27 cellular contexts compared by ENCODE assay signal in the genomic region with DNA sequence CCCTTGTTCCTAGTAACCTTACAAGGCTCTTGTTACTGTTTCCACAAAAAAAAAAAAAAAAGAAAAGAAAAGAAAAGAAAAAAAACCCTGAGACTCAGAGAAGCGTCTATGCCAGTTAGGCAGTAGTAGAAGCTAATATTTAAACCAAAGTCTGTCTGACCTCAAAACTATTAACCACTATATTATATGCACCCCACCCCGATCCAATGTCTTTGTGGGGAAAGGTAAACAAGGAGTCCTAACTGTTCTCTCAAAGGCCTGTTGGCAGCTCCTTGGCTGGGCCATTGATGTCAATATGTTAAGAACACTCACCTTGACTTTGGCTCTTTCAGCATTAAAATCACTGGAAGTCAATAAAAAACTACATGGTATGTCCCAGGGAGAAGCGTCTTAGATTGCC.
DNase-seq lines count a peak whose midpoint lies in the region; ATAC-seq and TF ChIP-seq lines count a peak whose summit lies in the region.
"Had no signal": no experiment of that assay in that cellular context is flagged by ENCODE, and none has a peak within 500 bp of the region (broad histone marks: within the 10 kb centered on the region; RNA-seq: fewer than 3 reads in every experiment).

No MANE protein-coding gene starts in this region.

- intact Hi-C loops in aorta (cut with DNase I): no loop called here

- H3K9me3 Mint-ChIP-seq in chondrocyte (ENCODE audit: low read depth) (peaks cover 47% of the 10 kb centered on the region), neural progenitor cell (peaks cover 26% of the 10 kb centered on the region)

- no peak overlapping the region for H3K9ac ChIP-seq in neural progenitor cell

- H3K79me2 ChIP-seq in neural progenitor cell (ENCODE audit: low read depth): no peaks in the 10 kb centered on the region

- 26 to 30% methylated on average over 3 of the region's 3 CpGs for WGBS in aorta, 2 donors

- H3K27me3 Mint-ChIP-seq in chondrocyte (ENCODE audit: low read depth) (peaks cover 2% of the 10 kb centered on the region), neural progenitor cell (ENCODE audit: insufficient read depth, low read depth) (peaks cover 2% of the 10 kb centered on the region)
- H3K27me3 Mint-ChIP-seq: type B pancreatic cell had no signal

- H3K4me1 Mint-ChIP-seq in chondrocyte (ENCODE audit: low read depth): peaks cover 12% of the 10 kb centered on the region
- H3K4me1 Mint-ChIP-seq in neural progenitor cell: peaks cover 11% of the 10 kb centered on the region
- H3K4me1 Mint-ChIP-seq: activated CD4-positive, alpha-beta T cell treated with anti-CD3 and anti-CD28 coated beads, Interleukin-2, amount 10 ng/mL, durations not matched to agents 7 days and 5 days had no signal

- H3K27ac ChIP-seq in layer of hippocampus (ENCODE audit: low read depth, low read length): peak overlapping the region; percentile 36
- peak overlapping the region; percentile 73 for H3K27ac ChIP-seq in neural progenitor cell
- peak overlapping the region; percentile 28 to 57 for H3K27ac ChIP-seq in aorta (ENCODE audit: low read depth in 1 of 2, low read length in 2 of 2)
- H3K27ac ChIP-seq: adrenal gland, breast epithelium, C4-2B, psoas muscle, SJCRH30, stomach had no signal

- H4K20me1 ChIP-seq in neural progenitor cell (ENCODE audit: low read depth): no peaks in the 10 kb centered on the region

- H3K4me3 ChIP-seq in neural progenitor cell (no peak overlapping the region), aorta (ENCODE audit: low read length in 2 of 2) (no peak overlapping the region)
- H3K4me3 ChIP-seq: adrenal gland, breast epithelium, lower lobe of right lung, MG63, psoas muscle, SJCRH30, stomach had no signal

- H3K9me3 ChIP-seq in neural progenitor cell (ENCODE audit: low read depth): peaks cover 4% of the 10 kb centered on the region
- no peaks in the 10 kb centered on the region for H3K9me3 ChIP-seq in aorta (ENCODE audit: control insufficient read depth, low read length)
- H3K9me3 ChIP-seq: psoas muscle, SJCRH30 had no signal

- DNase-seq in chondrocyte (ENCODE audit: low spot score) (no peak), neural progenitor cell (ENCODE audit: low spot score) (no peak), aorta (no peak), Ammon's horn (ENCODE audit: low spot score) (no peak)
- no peak for DNase-seq in activated naive CD4-positive, alpha-beta T cell treated with Interleukin-2 at 50 U/mL for 16 hours
- DNase-seq: activated CD4-positive, alpha-beta T cell treated with anti-CD3 and anti-CD28 coated beads, Interleukin-2, amount 10 ng/mL, durations not matched to agents 7 days and 5 days; activated gamma-delta T cell treated with Interleukin-2 at 50 U/mL for 16 hours; activated T-cell treated with anti-CD3 and anti-CD28 coated beads, Interleukin-2, amount 50 U/mL, for 24 hours; adrenal gland; Calu3; cortex of kidney; KG1; lower lobe of right lung; MG63; NCI-H1105 treated with DMSO at 0.1 percent for 48 hours; NCI-H2029; NCI-H226; NCI-H774; psoas muscle; SJCRH30; stimulated activated CD4-positive, alpha-beta T cell treated with anti-CD3 and anti-CD28 coated beads, Interleukin-2, amount 100 ng/mL, for 24 hours; stomach had no signal

- H3K4me1 ChIP-seq in neural progenitor cell: peaks cover 24% of the 10 kb centered on the region
- peaks cover 3 to 6% of the 10 kb centered on the region in 2 donors for H3K4me1 ChIP-seq in aorta (ENCODE audit: control insufficient read depth in 1 of 2, insufficient read depth in 2 of 2, low read length in 2 of 2)
- H3K4me1 ChIP-seq: adrenal gland, breast epithelium, lower lobe of right lung, psoas muscle, SJCRH30, stomach had no signal

- no peak overlapping the region for H3K4me3 Mint-ChIP-seq in chondrocyte (ENCODE audit: unreplicated experiment)
- H3K4me3 Mint-ChIP-seq in neural progenitor cell: no peak overlapping the region
- H3K4me3 Mint-ChIP-seq: activated CD4-positive, alpha-beta T cell treated with anti-CD3 and anti-CD28 coated beads, Interleukin-2, amount 10 ng/mL, durations not matched to agents 7 days and 5 days; activated T-cell treated with anti-CD3 and anti-CD28 coated beads, Interleukin-2, amount 50 U/mL, for 24 hours; type B pancreatic cell had no signal

- H3K27ac Mint-ChIP-seq in chondrocyte (ENCODE audit: unreplicated experiment) (peak overlapping the region; percentile 68), neural progenitor cell (no peak overlapping the region)
- H3K27ac Mint-ChIP-seq: activated CD4-positive, alpha-beta T cell treated with anti-CD3 and anti-CD28 coated beads, Interleukin-2, amount 10 ng/mL, durations not matched to agents 7 days and 5 days; activated T-cell treated with anti-CD3 and anti-CD28 coated beads, Interleukin-2, amount 50 U/mL, for 24 hours; type B pancreatic cell had no signal

- H3K4me2 ChIP-seq in neural progenitor cell: peak overlapping the region; percentile 51

- peaks cover 9% of the 10 kb centered on the region for H3F3A ChIP-seq in neural progenitor cell (ENCODE audit: low read depth)

- H3K27me3 ChIP-seq in layer of hippocampus (ENCODE audit: control insufficient read depth, insufficient read depth, low read length) (no peaks in the 10 kb centered on the region), neural progenitor cell (no peaks in the 10 kb centered on the region), aorta (ENCODE audit: control insufficient read depth in 1 of 2, insufficient read depth in 2 of 2, low read length in 1 of 2) (no peaks in the 10 kb centered on the region)
- H3K27me3 ChIP-seq: adrenal gland, breast epithelium, MG63, SJCRH30, stomach had no signal

- TF ChIP-seq CTCF in chondrocyte (IDR thresholded peaks at IDR 0.05) (no peak), neural progenitor cell (IDR thresholded peaks at IDR 0.05) (no peak)

- H3K36me3 Mint-ChIP-seq in chondrocyte (ENCODE audit: low read depth): peaks cover 17% of the 10 kb centered on the region
- H3K36me3 Mint-ChIP-seq in neural progenitor cell: no peaks in the 10 kb centered on the region
- H3K36me3 Mint-ChIP-seq: type B pancreatic cell had no signal

- H3K36me3 ChIP-seq in neural progenitor cell: no peaks in the 10 kb centered on the region
- no peaks in the 10 kb centered on the region for H3K36me3 ChIP-seq in aorta (ENCODE audit: control insufficient read depth in 1 of 2, insufficient read depth in 2 of 2, low read length in 1 of 2)
- H3K36me3 ChIP-seq: adrenal gland, breast epithelium, lower lobe of right lung, MG63, SJCRH30, stomach had no signal

- peak overlapping the region; percentile 100 for H2AFZ ChIP-seq in neural progenitor cell (replicated peaks)

- ATAC-seq in aorta (ENCODE audit: low FRiP score) (no peak), HG02970 (IDR thresholded peaks at IDR 0.05; ENCODE audit: low FRiP score, unreplicated experiment) (no peak)
- ATAC-seq: lower lobe of right lung, psoas muscle had no signal
